ENCODE assay signal across 26 cellular contexts in the genomic region with DNA sequence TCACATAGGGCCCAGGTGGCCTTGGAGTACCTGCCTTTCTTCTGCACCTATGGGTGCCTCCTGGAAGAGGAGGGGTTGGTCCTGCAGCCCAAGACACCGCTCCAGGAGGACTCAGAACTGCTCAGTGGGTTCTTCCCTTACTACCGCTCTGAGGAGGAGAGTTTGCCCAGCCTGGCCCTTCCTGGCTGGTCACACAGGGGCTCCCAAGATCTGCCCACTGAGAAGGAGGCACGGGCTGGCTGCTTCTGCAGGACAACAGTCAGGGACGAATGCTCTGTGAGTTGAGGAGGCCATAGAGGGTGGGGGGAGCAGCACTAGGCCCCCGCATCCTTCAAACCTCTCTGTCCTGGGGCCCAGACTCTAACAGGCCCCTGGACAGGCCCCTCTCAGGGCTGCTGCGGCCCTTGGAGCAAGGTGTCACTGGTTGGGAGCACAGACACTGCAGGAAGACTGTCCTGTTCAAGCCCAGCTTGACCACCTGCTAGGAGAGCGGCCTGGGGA. TPM values are rescaled to one million over a fixed set of nuclear protein-coding genes. Genes with fewer than 3 reads are reported as not detected.
"Had no signal": no experiment of that assay in that cellular context is flagged by ENCODE, and none has a peak within 500 bp of the region (broad histone marks: within the 10 kb centered on the region; RNA-seq: fewer than 3 reads in every experiment).

No MANE protein-coding gene starts in this region.

- FAIRE-seq: pancreas, TTC549, urothelium cell line had no signal

- H3K4me1 ChIP-seq: foreskin keratinocyte, heart left ventricle, left lung, lower lobe of right lung, pancreas, psoas muscle, testis, transverse colon had no signal

- H3K36me3 ChIP-seq: heart left ventricle, left lung, lower lobe of right lung, neutrophil, pancreas, transverse colon had no signal

- ATAC-seq: esophagus mucosa, foreskin keratinocyte, heart left ventricle, left lung, lower lobe of right lung, mucosa of descending colon, pancreas had no signal

- H3K9me3 ChIP-seq: heart left ventricle, left lung, lower lobe of right lung, mucosa of descending colon, neutrophil, pancreas, psoas muscle, testis, transverse colon had no signal

- H3K4me3 ChIP-seq: heart left ventricle, left lung, lower lobe of right lung, mucosa of descending colon, pancreas, psoas muscle, testis, transverse colon had no signal

- H3K27me3 ChIP-seq: heart left ventricle, left lung, pancreas, testis had no signal

- H3K27ac ChIP-seq: foreskin keratinocyte, heart left ventricle, left lung, lower lobe of right lung, neutrophil, pancreas, psoas muscle, testis, transverse colon, VCaP had no signal

- DNase-seq: activated CD4-positive, alpha-beta T cell treated with anti-CD3 and anti-CD28 coated beads for 48 hours; activated CD4-positive, alpha-beta T cell treated with anti-CD3 and anti-CD28 coated beads, Interleukin-2, amount 50 U/mL, for 48 hours; activated CD8-positive, alpha-beta memory T cell treated with anti-CD3 and anti-CD28 coated beads for 24 hours; activated effector memory CD4-positive, alpha-beta T cell treated with Interleukin-2 at 50 U/mL for 16 hours; activated naive CD4-positive, alpha-beta T cell treated with Interleukin-2 at 50 U/mL for 16 hours; anterior cingulate cortex; cerebellar nuclear complex; cortex of kidney; foreskin keratinocyte; heart left ventricle; left lung; lower lobe of right lung; mesendoderm; mucosa of descending colon; pancreas; stimulated activated naive CD4-positive, alpha-beta T cell; T-helper 9 cell; testis; transverse colon had no signal

RNA-seq across cellular contexts. Expression of gene SLC25A48, which starts 9.9 kb away (rescaled TPM):
- total RNA-seq: foreskin keratinocyte; T-helper 1 cell treated with Interleukin-12 subunit alpha and Interleukin-12 subunit beta and Interleukin-4 antibody, amounts not matched to agents 30 ng/mL and 1 ng/mL, for 36 hours had no signal
- polyA plus RNA-seq: foreskin keratinocyte had no signal
